ENCODE assay signal across 34 cellular contexts in the genomic region with DNA sequence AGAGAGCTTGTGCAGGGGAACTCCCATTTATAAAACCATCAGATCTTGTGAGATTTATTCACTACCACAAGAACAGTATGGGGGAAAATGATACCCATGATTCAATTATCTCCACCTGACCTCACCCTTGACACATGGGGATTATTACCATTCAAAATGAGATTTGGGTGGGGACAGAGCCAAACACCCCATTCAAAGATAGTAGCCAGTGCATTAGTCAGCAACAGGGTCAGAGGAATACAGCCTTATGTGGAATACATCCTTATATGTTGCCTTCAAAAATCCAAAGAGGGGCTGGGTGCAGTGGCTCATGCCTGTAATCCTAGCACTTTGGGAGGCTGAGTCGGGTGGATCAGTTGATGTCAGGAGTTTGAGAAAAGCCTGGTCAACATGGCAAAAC.
"Had no signal": no experiment of that assay in that cellular context is flagged by ENCODE, and none has a peak within 500 bp of the region (broad histone marks: within the 10 kb centered on the region; RNA-seq: fewer than 3 reads in every experiment).

No MANE protein-coding gene starts in this region.

- DNase-seq: Karpas-422, Kasumi-1, KG1, MG63, MM.1S, MV-4-11, NCI-H1048, NCI-H1092, NCI-H1092 treated with DMSO at 0.1 percent for 48 hours, NCI-H1105, NCI-H1105 treated with DMSO at 0.1 percent for 48 hours, NCI-H1417, NCI-H1417 treated with DMSO at 0.1 percent for 48 hours, NCI-H1436, NCI-H1436 treated with DMSO at 0.1 percent for 48 hours, NCI-H146, NCI-H1694, NCI-H1694 treated with DMSO at 0.1 percent for 48 hours, NCI-H187, NCI-H187 treated with DMSO at 0.1 percent for 48 hours, NCI-H1930, NCI-H2029, NCI-H2029 treated with DMSO at 0.1 percent for 48 hours, NCI-H2081, NCI-H2081 treated with DMSO at 0.1 percent for 48 hours, NCI-H2107, NCI-H2171, NCI-H2171 treated with DMSO at 0.1 percent for 48 hours, NCI-H2227 treated with DMSO at 0.1 percent for 48 hours, NCI-H226, NCI-H345, NCI-H446, NCI-H446 treated with DMSO at 0.1 percent for 48 hours had no signal

- H3K27ac ChIP-seq: KMS-11 had no signal

- H3K4me3 ChIP-seq: MG63 had no signal

- H3K9ac ChIP-seq: KMS-11 had no signal

- H3K4me2 ChIP-seq: KMS-11 had no signal

- H3K36me3 ChIP-seq: MG63 had no signal
